In the genomic region with DNA sequence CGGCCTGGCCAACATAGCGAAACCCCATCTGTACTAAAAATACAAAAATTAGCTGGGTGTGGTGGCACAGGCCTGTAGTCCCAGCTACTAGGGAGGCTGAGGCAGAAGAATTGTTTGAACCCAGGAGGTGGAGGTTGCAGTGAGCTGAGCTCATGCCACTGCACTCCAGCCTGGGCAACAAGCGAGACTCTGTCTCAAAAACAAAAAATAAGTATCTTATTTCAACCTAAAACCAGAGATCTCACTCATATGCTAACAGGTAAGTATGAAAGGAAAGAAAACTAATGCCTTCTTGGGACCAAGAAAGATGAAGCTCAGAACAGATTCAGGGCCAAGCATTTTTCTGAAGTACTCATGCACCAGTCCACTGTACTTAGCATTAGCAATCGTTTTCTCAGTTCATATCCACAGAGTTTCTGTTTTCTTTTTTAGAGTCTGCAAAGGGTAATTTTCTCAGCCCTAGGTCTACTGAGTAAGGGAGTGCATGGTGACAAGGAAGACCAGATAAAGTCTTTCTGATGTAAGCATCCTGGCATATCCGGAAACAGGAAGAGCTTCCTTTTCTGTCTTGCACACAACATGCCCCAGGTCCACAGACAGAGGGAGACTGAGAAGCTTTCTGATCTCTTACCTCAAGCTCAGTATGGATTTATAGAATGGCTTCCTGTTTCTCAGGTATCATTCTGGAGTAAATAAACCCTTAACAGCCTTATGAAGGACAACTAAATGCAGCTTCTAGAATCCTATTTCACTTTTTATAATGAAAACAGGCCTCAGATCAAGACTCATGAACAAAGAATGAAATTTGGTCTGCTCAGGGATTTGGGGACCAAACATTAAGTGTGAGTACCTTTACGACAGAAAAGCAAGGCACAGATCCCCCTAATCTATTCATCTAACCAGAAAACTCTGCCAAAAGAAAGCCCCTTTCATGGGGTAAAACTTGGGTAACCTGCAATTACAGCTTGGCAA, we compare ENCODE assay signal across 1 cellular context.
TF ChIP-seq lines count a peak whose summit lies in the region.

No MANE protein-coding gene starts in this region.

TF ChIP-seq in K562, 482 proteins besides CTCF, POLR2A, EP300 and RAD21 (continued from another document and continues in another):
- TF ChIP-seq, protein P1, sequence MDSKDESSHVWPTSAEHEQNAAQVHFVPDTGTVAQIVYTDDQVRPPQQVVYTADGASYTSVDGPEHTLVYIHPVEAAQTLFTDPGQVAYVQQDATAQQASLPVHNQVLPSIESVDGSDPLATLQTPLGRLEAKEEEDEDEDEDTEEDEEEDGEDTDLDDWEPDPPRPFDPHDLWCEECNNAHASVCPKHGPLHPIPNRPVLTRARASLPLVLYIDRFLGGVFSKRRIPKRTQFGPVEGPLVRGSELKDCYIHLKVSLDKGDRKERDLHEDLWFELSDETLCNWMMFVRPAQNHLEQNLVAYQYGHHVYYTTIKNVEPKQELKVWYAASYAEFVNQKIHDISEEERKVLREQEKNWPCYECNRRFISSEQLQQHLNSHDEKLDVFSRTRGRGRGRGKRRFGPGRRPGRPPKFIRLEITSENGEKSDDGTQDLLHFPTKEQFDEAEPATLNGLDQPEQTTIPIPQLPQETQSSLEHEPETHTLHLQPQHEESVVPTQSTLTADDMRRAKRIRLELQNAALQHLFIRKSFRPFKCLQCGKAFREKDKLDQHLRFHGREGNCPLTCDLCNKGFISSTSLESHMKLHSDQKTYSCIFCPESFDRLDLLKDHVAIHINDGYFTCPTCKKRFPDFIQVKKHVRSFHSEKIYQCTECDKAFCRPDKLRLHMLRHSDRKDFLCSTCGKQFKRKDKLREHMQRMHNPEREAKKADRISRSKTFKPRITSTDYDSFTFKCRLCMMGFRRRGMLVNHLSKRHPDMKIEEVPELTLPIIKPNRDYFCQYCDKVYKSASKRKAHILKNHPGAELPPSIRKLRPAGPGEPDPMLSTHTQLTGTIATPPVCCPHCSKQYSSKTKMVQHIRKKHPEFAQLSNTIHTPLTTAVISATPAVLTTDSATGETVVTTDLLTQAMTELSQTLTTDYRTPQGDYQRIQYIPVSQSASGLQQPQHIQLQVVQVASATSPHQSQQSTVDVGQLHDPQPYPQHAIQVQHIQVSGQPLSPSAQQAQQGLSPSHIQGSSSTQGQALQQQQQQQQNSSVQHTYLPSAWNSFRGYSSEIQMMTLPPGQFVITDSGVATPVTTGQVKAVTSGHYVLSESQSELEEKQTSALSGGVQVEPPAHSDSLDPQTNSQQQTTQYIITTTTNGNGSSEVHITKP (IDR thresholded peaks at IDR 0.05; ENCODE audit: partially characterized antibody): no peak
- TF ChIP-seq ELF2 (CRISPR knock-in tag; IDR thresholded peaks at IDR 0.05): peak; percentile 76; the same call in 1 of the 2 replicates
- TF ChIP-seq ZNF431 (CRISPR knock-in tag; IDR thresholded peaks at IDR 0.05): no peak
- peak; percentile 86 for TF ChIP-seq GABPA (tag; conservative IDR thresholded peaks at IDR 0.05; ENCODE audit: low read depth)
- peak; percentile 89 for TF ChIP-seq ZNF592 (IDR thresholded peaks at IDR 0.05)
- peak; percentile 57; the same call in 1 of the 2 replicates for TF ChIP-seq SMARCA4 (IDR thresholded peaks at IDR 0.05)
- TF ChIP-seq BACH1 (tag; IDR thresholded peaks at IDR 0.05): 0 out of 2 replicates have a peak, but pooled peaks have one; percentile 25
- TF ChIP-seq RBFOX2 (IDR thresholded peaks at IDR 0.05; ENCODE audit: low read depth, low read length): peak; percentile 62
- peak; percentile 88 for TF ChIP-seq ETV5 (CRISPR knock-in tag; IDR thresholded peaks at IDR 0.05; ENCODE audit: low read depth)
- no peak for TF ChIP-seq HDAC1 (IDR thresholded peaks at IDR 0.05)
- TF ChIP-seq ARID1B (IDR thresholded peaks at IDR 0.05): peak; percentile 24; the same call in 1 of the 2 replicates
- TF ChIP-seq POLR2H (tag; IDR thresholded peaks at IDR 0.05; ENCODE audit: low read depth): peak; percentile 74
- TF ChIP-seq, protein P2, sequence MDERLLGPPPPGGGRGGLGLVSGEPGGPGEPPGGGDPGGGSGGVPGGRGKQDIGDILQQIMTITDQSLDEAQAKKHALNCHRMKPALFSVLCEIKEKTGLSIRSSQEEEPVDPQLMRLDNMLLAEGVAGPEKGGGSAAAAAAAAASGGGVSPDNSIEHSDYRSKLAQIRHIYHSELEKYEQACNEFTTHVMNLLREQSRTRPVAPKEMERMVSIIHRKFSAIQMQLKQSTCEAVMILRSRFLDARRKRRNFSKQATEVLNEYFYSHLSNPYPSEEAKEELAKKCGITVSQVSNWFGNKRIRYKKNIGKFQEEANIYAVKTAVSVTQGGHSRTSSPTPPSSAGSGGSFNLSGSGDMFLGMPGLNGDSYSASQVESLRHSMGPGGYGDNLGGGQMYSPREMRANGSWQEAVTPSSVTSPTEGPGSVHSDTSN (CRISPR knock-in tag; IDR thresholded peaks at IDR 0.05; ENCODE audit: low read depth): no peak
- TF ChIP-seq, protein P2 (tag; conservative IDR thresholded peaks at IDR 0.05; ENCODE audit: low read depth): no peak
- TF ChIP-seq, protein P3, sequence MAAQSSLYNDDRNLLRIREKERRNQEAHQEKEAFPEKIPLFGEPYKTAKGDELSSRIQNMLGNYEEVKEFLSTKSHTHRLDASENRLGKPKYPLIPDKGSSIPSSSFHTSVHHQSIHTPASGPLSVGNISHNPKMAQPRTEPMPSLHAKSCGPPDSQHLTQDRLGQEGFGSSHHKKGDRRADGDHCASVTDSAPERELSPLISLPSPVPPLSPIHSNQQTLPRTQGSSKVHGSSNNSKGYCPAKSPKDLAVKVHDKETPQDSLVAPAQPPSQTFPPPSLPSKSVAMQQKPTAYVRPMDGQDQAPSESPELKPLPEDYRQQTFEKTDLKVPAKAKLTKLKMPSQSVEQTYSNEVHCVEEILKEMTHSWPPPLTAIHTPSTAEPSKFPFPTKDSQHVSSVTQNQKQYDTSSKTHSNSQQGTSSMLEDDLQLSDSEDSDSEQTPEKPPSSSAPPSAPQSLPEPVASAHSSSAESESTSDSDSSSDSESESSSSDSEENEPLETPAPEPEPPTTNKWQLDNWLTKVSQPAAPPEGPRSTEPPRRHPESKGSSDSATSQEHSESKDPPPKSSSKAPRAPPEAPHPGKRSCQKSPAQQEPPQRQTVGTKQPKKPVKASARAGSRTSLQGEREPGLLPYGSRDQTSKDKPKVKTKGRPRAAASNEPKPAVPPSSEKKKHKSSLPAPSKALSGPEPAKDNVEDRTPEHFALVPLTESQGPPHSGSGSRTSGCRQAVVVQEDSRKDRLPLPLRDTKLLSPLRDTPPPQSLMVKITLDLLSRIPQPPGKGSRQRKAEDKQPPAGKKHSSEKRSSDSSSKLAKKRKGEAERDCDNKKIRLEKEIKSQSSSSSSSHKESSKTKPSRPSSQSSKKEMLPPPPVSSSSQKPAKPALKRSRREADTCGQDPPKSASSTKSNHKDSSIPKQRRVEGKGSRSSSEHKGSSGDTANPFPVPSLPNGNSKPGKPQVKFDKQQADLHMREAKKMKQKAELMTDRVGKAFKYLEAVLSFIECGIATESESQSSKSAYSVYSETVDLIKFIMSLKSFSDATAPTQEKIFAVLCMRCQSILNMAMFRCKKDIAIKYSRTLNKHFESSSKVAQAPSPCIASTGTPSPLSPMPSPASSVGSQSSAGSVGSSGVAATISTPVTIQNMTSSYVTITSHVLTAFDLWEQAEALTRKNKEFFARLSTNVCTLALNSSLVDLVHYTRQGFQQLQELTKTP (IDR thresholded peaks at IDR 0.05; ENCODE audit: low read depth in 1 of 2, partially characterized antibody in 2 of 2): peak in 1 of 2 experiments; percentile 62
- TF ChIP-seq NELFE (IDR thresholded peaks at IDR 0.05; ENCODE audit: insufficient read depth, insufficient read length): no peak
- no peak for TF ChIP-seq ZNF512 (tag; IDR thresholded peaks at IDR 0.05)
- no peak for TF ChIP-seq REST (CRISPR knock-in tag; IDR thresholded peaks at IDR 0.05; ENCODE audit: low read depth)
- peak; percentile 95 for TF ChIP-seq ZNF589 (CRISPR knock-in tag; IDR thresholded peaks at IDR 0.05; ENCODE audit: low read depth)
- TF ChIP-seq ZNF354B (CRISPR knock-in tag; IDR thresholded peaks at IDR 0.05): no peak
- TF ChIP-seq ZNF644 (tag; IDR thresholded peaks at IDR 0.05; ENCODE audit: low read depth): peak; percentile 49; the same call in 1 of the 2 replicates
- no peak for TF ChIP-seq ZNF764 (CRISPR knock-in tag; IDR thresholded peaks at IDR 0.05; ENCODE audit: low read depth)
- no peak for TF ChIP-seq SAFB (IDR thresholded peaks at IDR 0.05; ENCODE audit: borderline replicate concordance, low read depth, low read length)
